In genomic region chr2:100880730-100881129, GRCh38 we compare ENCODE assay signal across 20 cellular contexts.
A peak's percentile ranks its signal among the peaks of the same experiment; 100 is the strongest.
DNase-seq lines count a peak whose midpoint lies in the region; ATAC-seq and TF ChIP-seq lines count a peak whose summit lies in the region.
"Had no signal": no experiment of that assay in that cellular context is flagged by ENCODE, and none has a peak within 500 bp of the region (broad histone marks: within the 10 kb centered on the region; RNA-seq: fewer than 3 reads in every experiment).

No MANE protein-coding gene starts in this region.

- H3K4me1 ChIP-seq in GM23248 (ENCODE audit: insufficient read depth): 0 out of 2 replicates have a peak, but pooled peaks cover 4% of the 10 kb centered on the region

- no peak overlapping the region for H2AFZ ChIP-seq in GM23248

- no peaks in the 10 kb centered on the region for H3K36me3 ChIP-seq in GM23248 (ENCODE audit: low read depth)
- H3K36me3 ChIP-seq: neutrophil, WERI-Rb-1 had no signal

- no peak overlapping the region for H3K27ac ChIP-seq in GM23248
- H3K27ac ChIP-seq: foreskin keratinocyte, neutrophil, WERI-Rb-1 had no signal

- no peak for TF ChIP-seq CTCF in astrocyte of the spinal cord (IDR thresholded peaks at IDR 0.05; ENCODE audit: low read depth, low read length)

- no peaks in the 10 kb centered on the region for H3K27me3 ChIP-seq in GM23248 (replicated peaks; ENCODE audit: insufficient read depth)
- H3K27me3 ChIP-seq: foreskin keratinocyte had no signal

- H3K4me3 ChIP-seq in GM23248 (no peak overlapping the region), astrocyte of the spinal cord (ENCODE audit: low read depth, low read length) (no peak overlapping the region)

- DNase-seq in GM23248: peak; percentile 29
- DNase-seq in MV-4-11 (lab: John Stamatoyannopoulos, UW): peak; percentile 22
- DNase-seq in astrocyte of the spinal cord (ENCODE audit: low read depth, low spot score): peak; percentile 74
- peak; percentile 54 to 88 for DNase-seq in lung microvascular endothelial cell (ENCODE audit: low read depth in 2 of 2)
- DNase-seq in SKM-1 treated with dmso at 0.1 percent for 144 hours (lab: John Stamatoyannopoulos, UW; ENCODE audit: unreplicated experiment): no peak
- DNase-seq in NCI-H1417 (lab: John Stamatoyannopoulos, UW): no peak
- DNase-seq in activated CD4-positive, CD25-positive, alpha-beta regulatory T cell treated with anti-CD3 and anti-CD28 coated beads, Interleukin-2, amount 50 U/mL, for 72 hours: no peak
- DNase-seq: activated CD8-positive, alpha-beta memory T cell treated with anti-CD3 and anti-CD28 coated beads, Interleukin-2, amount 50 U/mL, for 48 hours; aorta; CD4-positive, alpha-beta memory T cell; DMS 273 treated with DMSO at 0.1 percent for 48 hours; erythroblast; foreskin keratinocyte; GOT3; mesendoderm; NCI-H1436; NCI-H2107; WERI-Rb-1 had no signal

- in situ Hi-C loops in GM23248 (cut with MboI): no loop called here
- in situ Hi-C loops in astrocyte of the spinal cord (cut with HindIII; ENCODE audit: low sequenced_read_pairs): no loop called here

- no peaks in the 10 kb centered on the region for H3K79me2 ChIP-seq in GM23248 (ENCODE audit: insufficient read depth)

- H3K9me3 ChIP-seq in GM23248 (ENCODE audit: low read depth): no peaks in the 10 kb centered on the region
- H3K9me3 ChIP-seq: neutrophil had no signal

- H3F3A ChIP-seq in GM23248 (ENCODE audit: insufficient read depth): 0 out of 2 replicates have a peak, but pooled peaks cover 3% of the 10 kb centered on the region

- no peak overlapping the region for H3K4me2 ChIP-seq in GM23248 (ENCODE audit: unreplicated experiment)

- 88 to 93% methylated on average over 7 of the region's 7 CpGs for WGBS in GM23248 (ENCODE audit: low coverage in 1 of 2, low lambda C conversion rate in 2 of 2, missing lambda C conversion rate in 2 of 2), 2 experiments

- no peaks in the 10 kb centered on the region for H4K20me1 ChIP-seq in GM23248 (ENCODE audit: insufficient read depth)

- no peaks in the 10 kb centered on the region for H3K9me2 ChIP-seq in GM23248 (ENCODE audit: insufficient read depth)

- no peak for ATAC-seq in HG03565 (IDR thresholded peaks at IDR 0.05; ENCODE audit: unreplicated experiment)
- ATAC-seq: foreskin keratinocyte had no signal

- no peak overlapping the region for H3K9ac ChIP-seq in GM23248

Comparison
In these comparisons a context has a peak if more than half of its experiments do, and no peak if none do; other contexts are left out.
1. DNase-seq: peak in GM23248 (single experiment), MV-4-11 (single experiment), astrocyte of the spinal cord (single experiment) and lung microvascular endothelial cell (2 of 2); none in SKM-1 treated with dmso at 0.1 percent for 144 hours (single experiment), NCI-H1417 (0 of 3) and activated CD4-positive, CD25-positive, alpha-beta regulatory T cell treated with anti-CD3 and anti-CD28 coated beads, Interleukin-2, amount 50 U/mL, for 72 hours (single experiment).